Comparison of ENCODE assay signal across 8 cellular contexts in the genomic region with DNA sequence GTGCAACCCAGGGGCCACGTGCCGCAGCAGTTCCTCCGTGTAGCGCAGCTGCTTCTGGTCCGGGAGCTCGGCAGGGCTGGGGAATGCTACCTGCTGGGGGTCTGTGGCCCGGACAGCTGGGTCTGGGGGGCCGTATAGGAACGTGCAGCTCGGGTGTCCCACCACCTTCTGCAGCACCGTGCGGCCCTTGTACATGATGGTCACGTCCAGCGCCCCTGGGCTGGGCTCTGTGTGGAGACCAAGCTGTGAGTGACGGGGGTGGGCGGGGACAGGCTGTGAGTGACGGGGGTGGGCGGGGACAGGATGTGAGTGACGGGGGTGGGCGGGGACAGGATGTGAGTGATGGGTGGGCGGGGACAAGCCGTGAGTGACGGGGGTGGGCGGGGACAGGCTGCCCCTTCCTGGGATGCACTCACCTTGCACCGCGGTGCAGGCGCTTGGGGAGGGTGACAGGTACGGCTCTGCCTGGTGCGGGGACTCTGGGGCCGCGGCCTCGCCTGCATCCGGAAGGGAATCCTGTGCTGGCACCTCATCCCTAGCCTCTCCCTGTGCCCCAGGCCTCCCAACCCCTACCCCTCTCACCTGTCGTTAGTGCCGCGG. TPM values are rescaled to one million over a fixed set of nuclear protein-coding genes. Genes with fewer than 3 reads are reported as not detected.
DNase-seq lines count a peak whose midpoint lies in the region; ATAC-seq, FAIRE-seq and TF ChIP-seq lines count a peak whose summit lies in the region.

No MANE protein-coding gene starts in this region.

- ATAC-seq in HG03565 (IDR thresholded peaks at IDR 0.05; ENCODE audit: unreplicated experiment) (no peak), HG03175 (IDR thresholded peaks at IDR 0.05; ENCODE audit: unreplicated experiment) (no peak)

- H3K27ac ChIP-seq in vagina: peak overlapping the region; percentile 88

- FAIRE-seq in GM12892 (lab: Jason Lieb, UNC): peak; percentile 97

- peak; percentile 74 for DNase-seq in GM12892 (ENCODE audit: insufficient read length)
- DNase-seq in NCI-H82 (lab: John Stamatoyannopoulos, UW): peak; percentile 83
- DNase-seq in activated CD8-positive, alpha-beta memory T cell treated with anti-CD3 and anti-CD28 coated beads, Interleukin-2, amount 50 U/mL, for 48 hours: peak; percentile 86
- DNase-seq in fibroblast of gingiva (ENCODE audit: low read depth): peak; percentile 26
- peak; percentile 40 for DNase-seq in renal cortical epithelial cell (ENCODE audit: low read depth)
- no peak for DNase-seq in vagina (ENCODE audit: extremely low spot score in 2 of 2)

- no peak for TF ChIP-seq CTCF in vagina (IDR thresholded peaks at IDR 0.05)

- H3K27me3 ChIP-seq in vagina: no peaks in the 10 kb centered on the region

- H3K4me1 ChIP-seq in vagina: peaks cover 36% of the 10 kb centered on the region

- no peaks in the 10 kb centered on the region for H3K9me3 ChIP-seq in vagina

- H3K36me3 ChIP-seq in vagina: peaks cover 0 to 50% of the 10 kb centered on the region in 2 donors

- intact Hi-C loops in vagina (cut with DNase I): no loop called here

- TF ChIP-seq POLR2A in GM12892 (IDR thresholded peaks at IDR 0.05; ENCODE audit: low read depth, low read length): peak; percentile 48; the same call in 1 of the 2 replicates
- no peak for TF ChIP-seq POLR2A in vagina (IDR thresholded peaks at IDR 0.05)

- H3K4me3 ChIP-seq in vagina: no peak overlapping the region

RNA-seq across cellular contexts. Expression of gene IRF7, which starts 2.3 kb away (rescaled TPM):
- 20.1 TPM for polyA plus RNA-seq in GM12892 (2012; ENCODE audit: missing spikeins)
- 17.1 and 23.3 TPM in 2 replicates for total RNA-seq in renal cortical epithelial cell
- total RNA-seq in vagina: 18.9 TPM

RNA-seq across cellular contexts. Expression of gene CDHR5, which starts 11.3 kb away (rescaled TPM):
- polyA plus RNA-seq in GM12892 (2012; ENCODE audit: missing spikeins): 0.30 TPM
- total RNA-seq in renal cortical epithelial cell: 0.15 TPM in 1 of 2 replicates, not detected in the other
- not detected for total RNA-seq in vagina

RNA-seq across cellular contexts. Expression of gene SCT, which starts 13.5 kb away (rescaled TPM):
- polyA plus RNA-seq in GM12892 (2012; ENCODE audit: missing spikeins): not detected
- total RNA-seq in renal cortical epithelial cell (not detected in 2 replicates), vagina (not detected)

RNA-seq across cellular contexts. Expression of gene DRD4, which starts 23.6 kb away (rescaled TPM):
- not detected for polyA plus RNA-seq in GM12892 (2012; ENCODE audit: missing spikeins)
- total RNA-seq in renal cortical epithelial cell (0.10 TPM in 1 of 2 replicates, not detected in the other), vagina (1.2 TPM)

RNA-seq across cellular contexts. Expression of gene PHRF1, which starts 37.2 kb away (rescaled TPM):
- polyA plus RNA-seq in GM12892 (2012; ENCODE audit: missing spikeins): 6.1 TPM
- 27.4 and 40.9 TPM in 2 replicates for total RNA-seq in renal cortical epithelial cell
- 26.0 TPM for total RNA-seq in vagina

Comparison
In these comparisons a context has a peak if more than half of its experiments do, and no peak if none do; other contexts are left out.
1. DNase-seq: peak in GM12892 (single experiment), NCI-H82 (single experiment), activated CD8-positive, alpha-beta memory T cell treated with anti-CD3 and anti-CD28 coated beads, Interleukin-2, amount 50 U/mL, for 48 hours (single experiment), fibroblast of gingiva (single experiment) and renal cortical epithelial cell (single experiment); none in vagina (0 of 2).